In the genomic region with DNA sequence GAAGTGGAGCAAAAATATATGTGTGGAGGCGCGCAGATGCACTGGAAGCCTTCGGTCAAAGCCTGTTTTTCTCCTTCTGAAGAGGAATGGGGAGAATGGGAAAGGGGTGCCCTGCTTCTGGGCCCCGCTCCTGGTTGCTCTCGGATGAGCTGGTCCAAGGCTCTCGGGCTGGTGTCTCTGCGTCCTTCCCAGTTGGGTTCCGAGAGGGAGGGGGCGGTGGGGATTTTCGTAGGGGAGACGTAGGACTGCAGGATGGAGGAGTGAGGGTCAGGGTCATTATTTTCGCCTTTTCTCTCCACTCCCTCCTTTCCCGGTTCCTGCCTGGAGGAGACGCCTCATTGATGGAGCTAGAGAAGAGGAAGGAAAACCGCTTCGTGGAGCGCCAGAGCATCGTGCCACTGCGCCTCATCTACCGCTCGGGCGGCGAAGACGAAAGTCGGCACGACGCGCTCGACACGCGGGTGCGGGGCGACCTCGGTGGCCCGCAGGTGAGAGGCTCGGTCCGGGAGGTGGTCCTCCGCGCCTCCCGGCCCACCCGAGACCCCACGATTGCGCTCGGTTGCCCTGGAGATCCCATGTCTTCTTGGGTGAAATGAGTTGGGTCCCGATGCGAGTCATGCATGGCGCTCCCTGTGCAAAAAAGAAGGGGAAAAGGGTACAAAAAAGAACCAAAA, we compare ENCODE assay signal across 8 cellular contexts. TPM values are rescaled to one million over a fixed set of nuclear protein-coding genes. Genes with fewer than 3 reads are reported as not detected.
DNase-seq lines count a peak whose midpoint lies in the region; ATAC-seq and TF ChIP-seq lines count a peak whose summit lies in the region.

No MANE protein-coding gene starts in this region.

- H3K27me3 Mint-ChIP-seq in activated CD4-positive, alpha-beta T cell treated with anti-CD3 and anti-CD28 coated beads, Interleukin-2, amount 10 ng/mL, durations not matched to agents 24 days and 14 days, result peaks cover 45% of the 10 kb centered on the region
- H3K27me3 Mint-ChIP-seq in T-cell (peaks cover 0 to 2% of the 10 kb centered on the region in 2 donors), type B pancreatic cell (peaks cover 39% of the 10 kb centered on the region)

- H3K9ac ChIP-seq in mesendoderm (ENCODE audit: low read length), result peak overlapping the region; percentile 78

- H3K4me3 Mint-ChIP-seq in activated CD4-positive, alpha-beta T cell treated with anti-CD3 and anti-CD28 coated beads, Interleukin-2, amount 10 ng/mL, durations not matched to agents 24 days and 14 days, result peak overlapping the region; percentile 90
- H3K4me3 Mint-ChIP-seq in T-cell (peak overlapping the region; percentile 87 to 91 (median 88)), type B pancreatic cell (peak overlapping the region; percentile 92)

- H3K27ac ChIP-seq in HL-60 (replicated peaks) (no peak overlapping the region), mesendoderm (ENCODE audit: low read depth, low read length) (no peak overlapping the region)
- H3K27ac ChIP-seq in effector memory CD4-positive, alpha-beta T cell (ENCODE audit: insufficient read depth, low read length, poor library complexity, severe bottlenecking), result peak overlapping the region; percentile 27

- ATAC-seq in T-cell (replicated peaks in 1 of 4), result no peak

- no peak overlapping the region for H2BK120ac ChIP-seq in mesendoderm (ENCODE audit: low read depth, low read length)

- H3K36me3 Mint-ChIP-seq in activated CD4-positive, alpha-beta T cell treated with anti-CD3 and anti-CD28 coated beads, Interleukin-2, amount 10 ng/mL, durations not matched to agents 24 days and 14 days (ENCODE audit: low read depth), result no peaks in the 10 kb centered on the region
- H3K36me3 Mint-ChIP-seq in T-cell, result peaks cover 4% of the 10 kb centered on the region
- H3K36me3 Mint-ChIP-seq in type B pancreatic cell, result peaks cover 5% of the 10 kb centered on the region

- H3K56ac ChIP-seq in mesendoderm (ENCODE audit: low read length), result peak overlapping the region; percentile 54

- intact Hi-C loops in activated CD4-positive, alpha-beta T cell treated with anti-CD3 and anti-CD28 coated beads, Interleukin-2, amount 10 ng/mL, durations not matched to agents 24 days and 14 days (cut with micrococcal nuclease), result loop anchor here (1.0 to 10.0 kb wide), 2 partner anchors 59 to 180 kb away; a partner anchor contains a TSS

- no peak overlapping the region for H4K5ac ChIP-seq in mesendoderm (ENCODE audit: low read length)

- POLR2A ChIA-PET in T-cell (lab: Charles Lee), result interaction anchor here (0.6 to 0.8 kb wide), 3 partner anchors 23 to 346 kb away, joined by 3 read pairs; no protein-coding TSS in a partner anchor

- H3K9me3 ChIP-seq in effector memory CD4-positive, alpha-beta T cell (ENCODE audit: control insufficient read depth, low read length), result no peaks in the 10 kb centered on the region

- DNase-seq in activated CD4-positive, alpha-beta T cell treated with anti-CD3 and anti-CD28 coated beads, Interleukin-2, amount 10 ng/mL, durations not matched to agents 24 days and 14 days, result peak; percentile 71
- no peak for DNase-seq in activated CD4-positive, alpha-beta T cell treated with anti-CD3 and anti-CD28 coated beads for 4 hours
- DNase-seq in HL-60 (ENCODE audit: low read depth in 1 of 2, low spot score in 1 of 2) (no peak), T-cell (peak in 9 of 34 experiments; percentile 1 to 18 (median 8)), mesendoderm (peak; percentile 52), type B pancreatic cell (ENCODE audit: extremely low spot score, unreplicated experiment) (no peak), SIG-M5 treated with dmso at 0.1 percent for 504 hours (lab: John Stamatoyannopoulos, UW; ENCODE audit: unreplicated experiment) (no peak)
- DNase-seq in effector memory CD4-positive, alpha-beta T cell, result no peak

- H3K79me1 ChIP-seq in mesendoderm (ENCODE audit: low read length), result no peaks in the 10 kb centered on the region

- H3K9me3 Mint-ChIP-seq in activated CD4-positive, alpha-beta T cell treated with anti-CD3 and anti-CD28 coated beads, Interleukin-2, amount 10 ng/mL, durations not matched to agents 24 days and 14 days, result no peaks in the 10 kb centered on the region
- no peaks in the 10 kb centered on the region for H3K9me3 Mint-ChIP-seq in T-cell
- no peaks in the 10 kb centered on the region for H3K9me3 Mint-ChIP-seq in type B pancreatic cell

- TF ChIP-seq CTCF in HL-60 (IDR thresholded peaks at IDR 0.05; ENCODE audit: insufficient read depth, low read length), result no peak
- no peak for TF ChIP-seq CTCF in type B pancreatic cell (conservative IDR thresholded peaks at IDR 0.05)

- no peak overlapping the region for H3K18ac ChIP-seq in mesendoderm (ENCODE audit: low read length)

- H3K23ac ChIP-seq in mesendoderm (ENCODE audit: low read length), result no peak overlapping the region

- no peak overlapping the region for H2BK5ac ChIP-seq in mesendoderm (ENCODE audit: low read length)

- H3K27me3 ChIP-seq in HL-60 (ENCODE audit: insufficient read depth, poor library complexity, severe bottlenecking), result peaks cover 13% of the 10 kb centered on the region
- no peaks in the 10 kb centered on the region for H3K27me3 ChIP-seq in effector memory CD4-positive, alpha-beta T cell (replicated peaks; ENCODE audit: control insufficient read depth, insufficient read depth, low read length, poor library complexity, severe bottlenecking)
- H3K27me3 ChIP-seq in mesendoderm (ENCODE audit: insufficient read depth, low read length, poor library complexity), result no peaks in the 10 kb centered on the region

- H2AK5ac ChIP-seq in mesendoderm (ENCODE audit: low read length), result no peak overlapping the region

- peaks cover 8% of the 10 kb centered on the region for H3K4me1 ChIP-seq in effector memory CD4-positive, alpha-beta T cell (ENCODE audit: control insufficient read depth, insufficient read depth, low read length, poor library complexity, severe bottlenecking)
- H3K4me1 ChIP-seq in mesendoderm (ENCODE audit: control insufficient read depth, low read depth, low read length), result no peaks in the 10 kb centered on the region

- H2BK15ac ChIP-seq in mesendoderm (replicated peaks; ENCODE audit: low read depth), result no peak overlapping the region

- peak overlapping the region; percentile 62 for H3K4me3 ChIP-seq in HL-60 (replicated peaks; ENCODE audit: insufficient read depth, low read length)
- peak overlapping the region; percentile 87 for H3K4me3 ChIP-seq in effector memory CD4-positive, alpha-beta T cell (ENCODE audit: insufficient read depth, low read depth, low read length, poor library complexity, severe bottlenecking)
- peak overlapping the region; percentile 61 for H3K4me3 ChIP-seq in mesendoderm (ENCODE audit: low read length)

- no peak overlapping the region for H4K8ac ChIP-seq in mesendoderm (ENCODE audit: low read depth, low read length)

- WGBS in mesendoderm (ENCODE audit: extremely low coverage, insufficient coverage, low lambda C conversion rate), result no CpG with 5 or more reads among the region's 47 CpGs

- H3K4ac ChIP-seq in mesendoderm (ENCODE audit: low read depth, low read length), result no peak overlapping the region

- CTCF ChIA-PET in T-cell (lab: Charles Lee), result interaction anchor here (0.6 to 1.3 kb wide), 5 partner anchors 48 to 771 kb away, joined by 3 to 8 read pairs (median 5); a partner anchor contains a TSS

- H3K27ac Mint-ChIP-seq in activated CD4-positive, alpha-beta T cell treated with anti-CD3 and anti-CD28 coated beads, Interleukin-2, amount 10 ng/mL, durations not matched to agents 24 days and 14 days, result peak overlapping the region; percentile 57
- peak overlapping the region in 1 of 2 donors; percentile 48 for H3K27ac Mint-ChIP-seq in T-cell
- no peak overlapping the region for H3K27ac Mint-ChIP-seq in type B pancreatic cell

- peaks cover 9% of the 10 kb centered on the region for H3K4me1 Mint-ChIP-seq in activated CD4-positive, alpha-beta T cell treated with anti-CD3 and anti-CD28 coated beads, Interleukin-2, amount 10 ng/mL, durations not matched to agents 24 days and 14 days
- H3K4me1 Mint-ChIP-seq in T-cell, result peaks cover 11 to 21% (median 11%) of the 10 kb centered on the region in 3 donors
- no peaks in the 10 kb centered on the region for H3K4me1 Mint-ChIP-seq in type B pancreatic cell (ENCODE audit: unreplicated experiment)

- H3K4me2 ChIP-seq in mesendoderm (ENCODE audit: low read length), result peak overlapping the region; percentile 84

- H3K36me3 ChIP-seq in effector memory CD4-positive, alpha-beta T cell (ENCODE audit: control insufficient read depth, insufficient read depth, low read length), result no peaks in the 10 kb centered on the region
- H3K36me3 ChIP-seq in mesendoderm (ENCODE audit: control insufficient read depth, insufficient read depth, low read length), result no peaks in the 10 kb centered on the region

- no peaks in the 10 kb centered on the region for H3K79me2 ChIP-seq in mesendoderm (ENCODE audit: control insufficient read depth, insufficient read depth, low read length)

RNA-seq across cellular contexts. Expression of a gene that starts 0.8 kb away (rescaled TPM):
- 1.5 and 1.7 TPM in 2 replicates for total RNA-seq in activated CD4-positive, alpha-beta T cell treated with anti-CD3 and anti-CD28 coated beads, Interleukin-2, amount 10 ng/mL, durations not matched to agents 24 days and 14 days
- total RNA-seq in T-cell, result 1 to 10 TPM; 2.9 to 5.6 (median 4.3) TPM
- 4.5 TPM for polyA plus RNA-seq in mesendoderm (2013, experiment 1 of 2)
- 4.1 TPM for polyA plus RNA-seq in mesendoderm (2013, experiment 2 of 2)
- 2.9 and 8.1 TPM in 2 replicates for total RNA-seq in type B pancreatic cell (ENCODE audit: low replicate concordance)

RNA-seq across cellular contexts. Expression of a gene that starts 58.5 kb away (rescaled TPM):
- 65.7 and 74.8 TPM in 2 replicates for total RNA-seq in activated CD4-positive, alpha-beta T cell treated with anti-CD3 and anti-CD28 coated beads, Interleukin-2, amount 10 ng/mL, durations not matched to agents 24 days and 14 days
- total RNA-seq in T-cell (10 to 100 TPM; 18.3 to 41.3 (median 26.7) TPM), type B pancreatic cell (ENCODE audit: low replicate concordance) (15.2 and 37.8 TPM in 2 replicates)
- 66.7 TPM for polyA plus RNA-seq in mesendoderm (2013, experiment 1 of 2)
- polyA plus RNA-seq in mesendoderm (2013, experiment 2 of 2), result 68.2 TPM

RNA-seq across cellular contexts. Expression of a gene that starts 58.7 kb away (rescaled TPM):
- total RNA-seq in activated CD4-positive, alpha-beta T cell treated with anti-CD3 and anti-CD28 coated beads, Interleukin-2, amount 10 ng/mL, durations not matched to agents 24 days and 14 days, result 43.3 and 51.0 TPM in 2 replicates
- total RNA-seq in T-cell (10 to 100 TPM; 16.2 to 26.9 (median 25.6) TPM), type B pancreatic cell (ENCODE audit: low replicate concordance) (12.9 and 21.9 TPM in 2 replicates)
- 9.5 TPM for polyA plus RNA-seq in mesendoderm (2013, experiment 1 of 2)
- 10.9 TPM for polyA plus RNA-seq in mesendoderm (2013, experiment 2 of 2)

Comparison
In these comparisons a context has a peak if more than half of its experiments do, and no peak if none do; other contexts are left out.
1. DNase-seq: peak in activated CD4-positive, alpha-beta T cell treated with anti-CD3 and anti-CD28 coated beads, Interleukin-2, amount 10 ng/mL, durations not matched to agents 24 days and 14 days (single experiment) and mesendoderm (single experiment); none in activated CD4-positive, alpha-beta T cell treated with anti-CD3 and anti-CD28 coated beads for 4 hours (0 of 2), HL-60 (0 of 2), effector memory CD4-positive, alpha-beta T cell (0 of 3), type B pancreatic cell (single experiment) and SIG-M5 treated with dmso at 0.1 percent for 504 hours (single experiment).
2. Peak in every context shown above with its lines, with median percentiles within 50 percentile points of each other: H3K4me3 Mint-ChIP-seq and H3K4me3 ChIP-seq.